In genomic region chr22:37077802-37078448, GRCh38 we compare ENCODE assay signal across 8 cellular contexts. TPM values are rescaled to one million over a fixed set of nuclear protein-coding genes. Genes with fewer than 3 reads are reported as not detected.
DNase-seq lines count a peak whose midpoint lies in the region; ATAC-seq, FAIRE-seq and TF ChIP-seq lines count a peak whose summit lies in the region.

No MANE protein-coding gene starts in this region.

- 27% methylated on average over 15 of the region's 15 CpGs for WGBS in prostate gland

- no peaks in the 10 kb centered on the region for H4K20me1 ChIP-seq in PC-9 (ENCODE audit: insufficient read depth)

- H3K4me3 Mint-ChIP-seq in activated T-helper 1 cell treated with anti-CD3 and anti-CD28 coated beads, Interleukin-12 subunit alpha, Interleukin-12 subunit beta, Interleukin-2, Interleukin-4 antibody, amounts not matched to agents 30 ng/mL and 10 ng/mL and 1 ng/mL, durations not matched to agents 14 hours and 24 hours and 36 hours, result peak overlapping the region; percentile 49

- H3K36me3 ChIP-seq in PC-9 (ENCODE audit: low read depth) (no peaks in the 10 kb centered on the region), prostate gland (no peaks in the 10 kb centered on the region)

- H2AFZ ChIP-seq in PC-9, result no peak overlapping the region

- peak; percentile 31 to 43 for DNase-seq in SHP77 (lab: John Stamatoyannopoulos, UW)
- DNase-seq in SHP77 treated with DMSO at 0.1 percent for 48 hours (lab: John Stamatoyannopoulos, UW), result no peak
- DNase-seq in PC-9, result peak in 1 of 2 experiments; percentile 74
- DNase-seq in activated T-helper 1 cell treated with anti-CD3 and anti-CD28 coated beads, Interleukin-12 subunit alpha, Interleukin-12 subunit beta, Interleukin-2, Interleukin-4 antibody, amounts not matched to agents 30 ng/mL and 10 ng/mL and 1 ng/mL, durations not matched to agents 14 hours and 24 hours and 36 hours (ENCODE audit: low spot score), result peak; percentile 79
- DNase-seq in fibroblast of the conjunctiva (ENCODE audit: low read depth), result peak; percentile 12
- peak; percentile 32 for DNase-seq in prostate gland (ENCODE audit: low spot score)
- DNase-seq in urothelium cell line (ENCODE audit: low spot score), result peak; percentile 85

- H3K27me3 ChIP-seq in PC-9 (ENCODE audit: insufficient read depth, low read depth), result peaks cover 43% of the 10 kb centered on the region
- H3K27me3 ChIP-seq in prostate gland (replicated peaks; ENCODE audit: insufficient read depth), result no peaks in the 10 kb centered on the region

- FAIRE-seq in urothelium cell line (lab: Jason Lieb, UNC), result no peak

- BruUV-seq in PC-9 (replicated peaks; lab: Mats Ljungman, UMichigan), result no TSS peak

- no peak overlapping the region for H3K27ac ChIP-seq in PC-9
- H3K27ac ChIP-seq in prostate gland, result no peak overlapping the region

- no peak overlapping the region for H3K4me3 ChIP-seq in PC-9
- H3K4me3 ChIP-seq in prostate gland, result no peak overlapping the region

- no peak for TF ChIP-seq POLR2A in prostate gland (IDR thresholded peaks at IDR 0.05)

- H3K79me2 ChIP-seq in PC-9 (ENCODE audit: low read depth), result no peaks in the 10 kb centered on the region

- H3K9me3 ChIP-seq in PC-9 (ENCODE audit: insufficient read depth, low read depth) (no peaks in the 10 kb centered on the region), prostate gland (no peaks in the 10 kb centered on the region)

- peaks cover 3% of the 10 kb centered on the region for H3K36me3 Mint-ChIP-seq in activated T-helper 1 cell treated with anti-CD3 and anti-CD28 coated beads, Interleukin-12 subunit alpha, Interleukin-12 subunit beta, Interleukin-2, Interleukin-4 antibody, amounts not matched to agents 30 ng/mL and 10 ng/mL and 1 ng/mL, durations not matched to agents 14 hours and 24 hours and 36 hours (ENCODE audit: low read depth)

- peaks cover 3% of the 10 kb centered on the region for H3K27me3 Mint-ChIP-seq in activated T-helper 1 cell treated with anti-CD3 and anti-CD28 coated beads, Interleukin-12 subunit alpha, Interleukin-12 subunit beta, Interleukin-2, Interleukin-4 antibody, amounts not matched to agents 30 ng/mL and 10 ng/mL and 1 ng/mL, durations not matched to agents 14 hours and 24 hours and 36 hours (ENCODE audit: insufficient read depth)

- peak overlapping the region; percentile 95 for H3K27ac Mint-ChIP-seq in activated T-helper 1 cell treated with anti-CD3 and anti-CD28 coated beads, Interleukin-12 subunit alpha, Interleukin-12 subunit beta, Interleukin-2, Interleukin-4 antibody, amounts not matched to agents 30 ng/mL and 10 ng/mL and 1 ng/mL, durations not matched to agents 14 hours and 24 hours and 36 hours

- no peak for ATAC-seq in HG03439 (IDR thresholded peaks at IDR 0.05; ENCODE audit: unreplicated experiment)

- H3K4me1 ChIP-seq in PC-9 (replicated peaks; ENCODE audit: insufficient read depth) (no peaks in the 10 kb centered on the region), prostate gland (replicated peaks) (no peaks in the 10 kb centered on the region)

- no peaks in the 10 kb centered on the region for H3K9me3 Mint-ChIP-seq in activated T-helper 1 cell treated with anti-CD3 and anti-CD28 coated beads, Interleukin-12 subunit alpha, Interleukin-12 subunit beta, Interleukin-2, Interleukin-4 antibody, amounts not matched to agents 30 ng/mL and 10 ng/mL and 1 ng/mL, durations not matched to agents 14 hours and 24 hours and 36 hours

- H3K4me2 ChIP-seq in PC-9, result no peak overlapping the region

- no peaks in the 10 kb centered on the region for H3F3A ChIP-seq in PC-9 (ENCODE audit: insufficient read depth, low read depth)

- TF ChIP-seq CTCF in PC-9 (conservative IDR thresholded peaks at IDR 0.05) (peak; percentile 100), prostate gland (IDR thresholded peaks at IDR 0.05) (peak; percentile 70 to 88 (median 80))

- intact Hi-C loops in PC-9 (cut with micrococcal nuclease; ENCODE audit: unreplicated experiment), result loop anchor here (1.0 to 5.0 kb wide), 3 partner anchors 88 to 379 kb away; no protein-coding TSS in a partner anchor
- intact Hi-C loops in activated T-helper 1 cell treated with anti-CD3 and anti-CD28 coated beads, Interleukin-12 subunit alpha, Interleukin-12 subunit beta, Interleukin-2, Interleukin-4 antibody, amounts not matched to agents 30 ng/mL and 10 ng/mL and 1 ng/mL, durations not matched to agents 14 hours and 24 hours and 36 hours (cut with micrococcal nuclease), result loop anchor here (1.0 to 2.0 kb wide), 5 partner anchors 44 to 379 kb away; no protein-coding TSS in a partner anchor
- intact Hi-C loops in prostate gland (cut with DNase I), result loop anchor here (10.0 kb wide), 1 partner anchor 127 kb away; no protein-coding TSS in a partner anchor

- H3K9me2 ChIP-seq in PC-9 (ENCODE audit: insufficient read depth), result no peaks in the 10 kb centered on the region

- POLR2A ChIA-PET in PC-9 (lab: Charles Lee; ENCODE audit: unreplicated experiment), result no interaction called here

- CTCF ChIA-PET in PC-9 (lab: Charles Lee), result interaction anchor here (0.8 kb wide), 1 partner anchor 102 kb away, joined by 3 read pairs; no protein-coding TSS in a partner anchor

- H3K4me1 Mint-ChIP-seq in activated T-helper 1 cell treated with anti-CD3 and anti-CD28 coated beads, Interleukin-12 subunit alpha, Interleukin-12 subunit beta, Interleukin-2, Interleukin-4 antibody, amounts not matched to agents 30 ng/mL and 10 ng/mL and 1 ng/mL, durations not matched to agents 14 hours and 24 hours and 36 hours (ENCODE audit: low read depth), result peaks cover 53% of the 10 kb centered on the region

RNA-seq across cellular contexts. Expression of gene KCTD17, which starts 26.4 kb away (rescaled TPM):
- total RNA-seq in PC-9 (2021), result 29.5 and 32.6 TPM in 2 replicates
- total RNA-seq in activated T-helper 1 cell treated with anti-CD3 and anti-CD28 coated beads, Interleukin-12 subunit alpha, Interleukin-12 subunit beta, Interleukin-2, Interleukin-4 antibody, amounts not matched to agents 30 ng/mL and 10 ng/mL and 1 ng/mL, durations not matched to agents 14 hours and 24 hours and 36 hours, result 65.4 and 68.1 TPM in 2 replicates
- 10 to 100 TPM in 1 of 2 donors, 1 to 10 TPM in 1; 7.8 to 32.4 TPM for total RNA-seq in prostate gland

RNA-seq across cellular contexts. Expression of gene TMPRSS6, which starts 31.6 kb away (rescaled TPM):
- total RNA-seq in PC-9 (2021) (0.79 and 0.88 TPM in 2 replicates), prostate gland (under 1 TPM in 1 of 2 donors, not detected in 1; 0.45 TPM)
- 2.3 and 3.3 TPM in 2 replicates for total RNA-seq in activated T-helper 1 cell treated with anti-CD3 and anti-CD28 coated beads, Interleukin-12 subunit alpha, Interleukin-12 subunit beta, Interleukin-2, Interleukin-4 antibody, amounts not matched to agents 30 ng/mL and 10 ng/mL and 1 ng/mL, durations not matched to agents 14 hours and 24 hours and 36 hours

RNA-seq across cellular contexts. Expression of gene MPST, which starts 58.4 kb away (rescaled TPM):
- 75.9 and 109 TPM in 2 replicates for total RNA-seq in PC-9 (2021)
- 18.0 and 20.1 TPM in 2 replicates for total RNA-seq in activated T-helper 1 cell treated with anti-CD3 and anti-CD28 coated beads, Interleukin-12 subunit alpha, Interleukin-12 subunit beta, Interleukin-2, Interleukin-4 antibody, amounts not matched to agents 30 ng/mL and 10 ng/mL and 1 ng/mL, durations not matched to agents 14 hours and 24 hours and 36 hours
- 100 to 1,000 TPM; 136 to 192 TPM for total RNA-seq in prostate gland

RNA-seq across cellular contexts. Expression of gene TST, which starts 58.7 kb away (rescaled TPM):
- total RNA-seq in PC-9 (2021) (99.4 and 123 TPM in 2 replicates), prostate gland (10 to 100 TPM; 38.1 to 58.1 TPM)
- total RNA-seq in activated T-helper 1 cell treated with anti-CD3 and anti-CD28 coated beads, Interleukin-12 subunit alpha, Interleukin-12 subunit beta, Interleukin-2, Interleukin-4 antibody, amounts not matched to agents 30 ng/mL and 10 ng/mL and 1 ng/mL, durations not matched to agents 14 hours and 24 hours and 36 hours, result 6.9 and 8.2 TPM in 2 replicates
